In genomic region chr2:241148239-241148638, GRCh38 we compare ENCODE assay signal across 8 cellular contexts. TPM values are rescaled to one million over a fixed set of nuclear protein-coding genes. Genes with fewer than 3 reads are reported as not detected.
DNase-seq lines count a peak whose midpoint lies in the region; ATAC-seq lines count a peak whose summit lies in the region.

No MANE protein-coding gene starts in this region.

- peak overlapping the region; percentile 80 to 93 (median 89); a peak in 19 of 22 replicates for H3K9ac ChIP-seq in BLaER1 treated with 17β-estradiol and CSF1 and Interleukin-3, amounts not matched to agents 10 nM and 100 nM
- peak overlapping the region; percentile 86 for H3K9ac ChIP-seq in mesenchymal stem cell (ENCODE audit: low read length)

- peaks cover 0 to 42% (median 20%) of the 10 kb centered on the region in 11 experiments; a peak in 16 of 22 replicates for H4K20me1 ChIP-seq in BLaER1 treated with 17β-estradiol and CSF1 and Interleukin-3, amounts not matched to agents 10 nM and 100 nM

- no peak overlapping the region; a peak in 1 of 22 replicates for H3K27ac ChIP-seq in BLaER1 treated with 17β-estradiol and CSF1 and Interleukin-3, amounts not matched to agents 10 nM and 100 nM
- H3K27ac ChIP-seq in mesenchymal stem cell (ENCODE audit: low read length, poor library complexity, severe bottlenecking): no peak overlapping the region

- H3K9me3 ChIP-seq in BLaER1 treated with 17β-estradiol and CSF1 and Interleukin-3, amounts not matched to agents 10 nM and 100 nM (replicated peaks in 1 of 11): no peaks in the 10 kb centered on the region
- H3K9me3 ChIP-seq in HAP-1 (no peaks in the 10 kb centered on the region), mesenchymal stem cell (ENCODE audit: control insufficient read depth, low read length) (no peaks in the 10 kb centered on the region)

- peaks cover 0 to 14% (median 3%) of the 10 kb centered on the region in 11 experiments; a peak in 5 of 22 replicates for H3K36me3 ChIP-seq in BLaER1 treated with 17β-estradiol and CSF1 and Interleukin-3, amounts not matched to agents 10 nM and 100 nM
- H3K36me3 ChIP-seq in HAP-1 (replicated peaks): no peaks in the 10 kb centered on the region
- H3K36me3 ChIP-seq in mesenchymal stem cell (ENCODE audit: control insufficient read depth in 1 of 2, insufficient read depth in 2 of 2, low read depth in 1 of 2, low read length in 2 of 2): peaks cover 0 to 6% of the 10 kb centered on the region in 2 experiments

- in situ Hi-C loops in HAP-1 (cut with MboI; ENCODE audit: low sequenced_read_pairs): no loop called here

- peak overlapping the region; percentile 90 for H3K27ac Mint-ChIP-seq in activated T-helper 1 cell treated with anti-CD3 and anti-CD28 coated beads, Interleukin-12 subunit alpha, Interleukin-12 subunit beta, Interleukin-2, Interleukin-4 antibody, amounts not matched to agents 30 ng/mL and 10 ng/mL and 1 ng/mL, durations not matched to agents 14 hours and 24 hours and 36 hours

- H2AK5ac ChIP-seq in mesenchymal stem cell (ENCODE audit: low read length, severe bottlenecking): no peak overlapping the region

- H3K4me3 Mint-ChIP-seq in activated T-helper 1 cell treated with anti-CD3 and anti-CD28 coated beads, Interleukin-12 subunit alpha, Interleukin-12 subunit beta, Interleukin-2, Interleukin-4 antibody, amounts not matched to agents 30 ng/mL and 10 ng/mL and 1 ng/mL, durations not matched to agents 14 hours and 24 hours and 36 hours: peak overlapping the region; percentile 95

- no peaks in the 10 kb centered on the region for H3K27me3 ChIP-seq in BLaER1 treated with 17β-estradiol and CSF1 and Interleukin-3, amounts not matched to agents 10 nM and 100 nM
- H3K27me3 ChIP-seq in HAP-1 (ENCODE audit: low read depth): no peaks in the 10 kb centered on the region
- no peaks in the 10 kb centered on the region for H3K27me3 ChIP-seq in mesenchymal stem cell (ENCODE audit: control insufficient read depth in 1 of 2, insufficient read depth in 1 of 2, low read length in 2 of 2)

- no peak overlapping the region for H2BK15ac ChIP-seq in mesenchymal stem cell (ENCODE audit: low read depth, poor library complexity, severe bottlenecking)

- H3K4me1 Mint-ChIP-seq in activated T-helper 1 cell treated with anti-CD3 and anti-CD28 coated beads, Interleukin-12 subunit alpha, Interleukin-12 subunit beta, Interleukin-2, Interleukin-4 antibody, amounts not matched to agents 30 ng/mL and 10 ng/mL and 1 ng/mL, durations not matched to agents 14 hours and 24 hours and 36 hours (ENCODE audit: low read depth): peaks cover 51% of the 10 kb centered on the region

- H3K4ac ChIP-seq in mesenchymal stem cell (ENCODE audit: low read depth in 1 of 2, low read length in 2 of 2): no peak overlapping the region

- H2BK5ac ChIP-seq in mesenchymal stem cell (ENCODE audit: low read depth, low read length, poor library complexity, severe bottlenecking): no peak overlapping the region

- peaks cover 29 to 41% (median 36%) of the 10 kb centered on the region in 10 experiments for H3K4me1 ChIP-seq in BLaER1 treated with 17β-estradiol and CSF1 and Interleukin-3, amounts not matched to agents 10 nM and 100 nM
- H3K4me1 ChIP-seq in HAP-1: peaks cover 21% of the 10 kb centered on the region
- peaks cover 15% of the 10 kb centered on the region for H3K4me1 ChIP-seq in mesenchymal stem cell (ENCODE audit: control insufficient read depth, insufficient read depth, low read depth, low read length)

- H3K9me3 Mint-ChIP-seq in activated T-helper 1 cell treated with anti-CD3 and anti-CD28 coated beads, Interleukin-12 subunit alpha, Interleukin-12 subunit beta, Interleukin-2, Interleukin-4 antibody, amounts not matched to agents 30 ng/mL and 10 ng/mL and 1 ng/mL, durations not matched to agents 14 hours and 24 hours and 36 hours: no peaks in the 10 kb centered on the region

- ATAC-seq in GM18867 (IDR thresholded peaks at IDR 0.05; ENCODE audit: unreplicated experiment) (no peak), HG03108 (IDR thresholded peaks at IDR 0.05; ENCODE audit: unreplicated experiment) (no peak)

- H3K4me2 ChIP-seq in BLaER1 treated with 17β-estradiol and CSF1 and Interleukin-3, amounts not matched to agents 10 nM and 100 nM: peak overlapping the region; percentile 82 to 100 (median 97)
- no peak overlapping the region for H3K4me2 ChIP-seq in mesenchymal stem cell (ENCODE audit: low read length, poor library complexity, severe bottlenecking)

- no peaks in the 10 kb centered on the region for H3K27me3 Mint-ChIP-seq in activated T-helper 1 cell treated with anti-CD3 and anti-CD28 coated beads, Interleukin-12 subunit alpha, Interleukin-12 subunit beta, Interleukin-2, Interleukin-4 antibody, amounts not matched to agents 30 ng/mL and 10 ng/mL and 1 ng/mL, durations not matched to agents 14 hours and 24 hours and 36 hours (ENCODE audit: insufficient read depth)

- H3K79me1 ChIP-seq in mesenchymal stem cell (replicated peaks; ENCODE audit: low read length, poor library complexity, severe bottlenecking): peaks cover 26% of the 10 kb centered on the region

- H2AFZ ChIP-seq in mesenchymal stem cell (ENCODE audit: low read depth, low read length): no peak overlapping the region

- H2BK120ac ChIP-seq in mesenchymal stem cell (ENCODE audit: low read depth, low read length): no peak overlapping the region

- 93% methylated on average over 3 of the region's 4 CpGs for WGBS in mesenchymal stem cell

- peak overlapping the region; percentile 81 to 99 (median 96) for H3K4me3 ChIP-seq in BLaER1 treated with 17β-estradiol and CSF1 and Interleukin-3, amounts not matched to agents 10 nM and 100 nM
- peak overlapping the region; percentile 69 for H3K4me3 ChIP-seq in HAP-1
- peak overlapping the region in 1 of 2 experiments; percentile 97 for H3K4me3 ChIP-seq in mesenchymal stem cell (ENCODE audit: insufficient read depth in 1 of 2, low read depth in 1 of 2, low read length in 2 of 2)

- H4K91ac ChIP-seq in mesenchymal stem cell (ENCODE audit: low read length): no peak overlapping the region

- no peak overlapping the region for H3K18ac ChIP-seq in mesenchymal stem cell (ENCODE audit: low read depth in 1 of 2, low read length in 2 of 2)

- H3K23ac ChIP-seq in mesenchymal stem cell (ENCODE audit: low read length in 2 of 2): no peak overlapping the region

- no peak overlapping the region for H4K8ac ChIP-seq in mesenchymal stem cell (ENCODE audit: low read length)

- no peak overlapping the region for H2BK12ac ChIP-seq in mesenchymal stem cell (ENCODE audit: low read length in 2 of 2)

- no peak overlapping the region for H3K14ac ChIP-seq in mesenchymal stem cell (ENCODE audit: low read length in 2 of 2)

- DNase-seq in HAP-1 (ENCODE audit: low spot score in 2 of 2): no peak
- no peak for DNase-seq in activated T-helper 1 cell treated with anti-CD3 and anti-CD28 coated beads, Interleukin-12 subunit alpha, Interleukin-12 subunit beta, Interleukin-2, Interleukin-4 antibody, amounts not matched to agents 30 ng/mL and 10 ng/mL and 1 ng/mL, durations not matched to agents 14 hours and 24 hours and 36 hours (ENCODE audit: low spot score)
- DNase-seq in mesenchymal stem cell: no peak
- DNase-seq in HCEC 1CT: no peak
- DNase-seq in stimulated activated naive CD4-positive, alpha-beta T cell (lab: John Stamatoyannopoulos, UW): no peak

- H3K36me3 Mint-ChIP-seq in activated T-helper 1 cell treated with anti-CD3 and anti-CD28 coated beads, Interleukin-12 subunit alpha, Interleukin-12 subunit beta, Interleukin-2, Interleukin-4 antibody, amounts not matched to agents 30 ng/mL and 10 ng/mL and 1 ng/mL, durations not matched to agents 14 hours and 24 hours and 36 hours (ENCODE audit: low read depth): peaks cover 19% of the 10 kb centered on the region

- intact Hi-C loops in activated T-helper 1 cell treated with anti-CD3 and anti-CD28 coated beads, Interleukin-12 subunit alpha, Interleukin-12 subunit beta, Interleukin-2, Interleukin-4 antibody, amounts not matched to agents 30 ng/mL and 10 ng/mL and 1 ng/mL, durations not matched to agents 14 hours and 24 hours and 36 hours (cut with micrococcal nuclease): no loop called here

RNA-seq across cellular contexts. Expression of gene PASK, which starts 1.0 kb away (rescaled TPM):
- 101 and 104 TPM in 2 replicates for total RNA-seq in activated T-helper 1 cell treated with anti-CD3 and anti-CD28 coated beads, Interleukin-12 subunit alpha, Interleukin-12 subunit beta, Interleukin-2, Interleukin-4 antibody, amounts not matched to agents 30 ng/mL and 10 ng/mL and 1 ng/mL, durations not matched to agents 14 hours and 24 hours and 36 hours
- polyA plus RNA-seq in mesenchymal stem cell (2013, experiment 1 of 2): 1.9 TPM
- 1.7 TPM for polyA plus RNA-seq in mesenchymal stem cell (2013, experiment 2 of 2)

RNA-seq across cellular contexts. Expression of gene PPP1R7, which starts 2.0 kb away (rescaled TPM):
- 115 and 118 TPM in 2 replicates for total RNA-seq in activated T-helper 1 cell treated with anti-CD3 and anti-CD28 coated beads, Interleukin-12 subunit alpha, Interleukin-12 subunit beta, Interleukin-2, Interleukin-4 antibody, amounts not matched to agents 30 ng/mL and 10 ng/mL and 1 ng/mL, durations not matched to agents 14 hours and 24 hours and 36 hours
- polyA plus RNA-seq in mesenchymal stem cell (2013, experiment 1 of 2): 88.4 TPM
- polyA plus RNA-seq in mesenchymal stem cell (2013, experiment 2 of 2): 85.6 TPM

RNA-seq across cellular contexts. Expression of gene ANO7, which starts 40.2 kb away (rescaled TPM):
- 2.1 and 2.4 TPM in 2 replicates for total RNA-seq in activated T-helper 1 cell treated with anti-CD3 and anti-CD28 coated beads, Interleukin-12 subunit alpha, Interleukin-12 subunit beta, Interleukin-2, Interleukin-4 antibody, amounts not matched to agents 30 ng/mL and 10 ng/mL and 1 ng/mL, durations not matched to agents 14 hours and 24 hours and 36 hours
- 1.5 TPM for polyA plus RNA-seq in mesenchymal stem cell (2013, experiment 1 of 2)
- polyA plus RNA-seq in mesenchymal stem cell (2013, experiment 2 of 2): 1.4 TPM

RNA-seq across cellular contexts. Expression of gene MTERF4, which starts 46.2 kb away (rescaled TPM):
- 40.5 and 43.3 TPM in 2 replicates for total RNA-seq in activated T-helper 1 cell treated with anti-CD3 and anti-CD28 coated beads, Interleukin-12 subunit alpha, Interleukin-12 subunit beta, Interleukin-2, Interleukin-4 antibody, amounts not matched to agents 30 ng/mL and 10 ng/mL and 1 ng/mL, durations not matched to agents 14 hours and 24 hours and 36 hours
- 16.7 TPM for polyA plus RNA-seq in mesenchymal stem cell (2013, experiment 1 of 2)
- polyA plus RNA-seq in mesenchymal stem cell (2013, experiment 2 of 2): 15.7 TPM
